ENCODE assay signal across 8 cellular contexts in the genomic region with DNA sequence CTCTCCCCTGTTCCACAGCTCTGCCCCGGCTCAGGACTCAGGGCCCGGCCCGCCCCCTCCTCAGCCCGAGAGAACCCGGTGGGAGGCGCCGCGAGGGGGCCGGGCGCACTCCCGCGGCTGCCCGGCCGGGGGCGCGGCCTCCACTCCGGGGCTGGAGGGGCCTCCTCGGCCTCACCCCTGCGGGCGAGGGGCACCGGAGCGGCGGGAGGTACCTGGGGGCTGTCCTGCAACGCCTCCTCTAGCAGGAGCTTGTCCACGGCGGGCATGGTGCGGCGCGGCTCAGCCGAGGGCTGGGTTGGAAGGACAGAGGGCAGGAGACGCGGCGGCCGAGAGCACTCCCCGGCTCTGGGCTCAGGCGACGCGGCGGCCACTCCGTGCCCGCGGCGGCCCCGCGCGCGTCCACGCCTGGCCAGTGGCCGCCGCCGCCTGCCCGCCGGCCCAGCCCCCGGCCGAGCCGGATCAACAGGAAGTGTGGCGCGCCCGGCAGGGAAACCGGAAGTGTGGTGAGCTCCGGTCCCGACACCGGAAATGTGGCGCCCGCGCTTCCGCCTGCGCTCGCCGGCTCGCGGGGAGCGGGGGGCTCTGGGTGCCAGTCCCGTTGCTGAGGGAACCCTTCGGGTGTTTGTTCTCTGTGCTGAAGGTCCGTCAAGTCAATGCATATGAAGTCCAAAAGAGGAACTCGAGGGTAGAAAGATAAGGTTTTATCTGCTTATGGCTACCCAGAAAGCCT. TPM values are rescaled to one million over a fixed set of nuclear protein-coding genes. Genes with fewer than 3 reads are reported as not detected.
DNase-seq lines count a peak whose midpoint lies in the region; ATAC-seq, FAIRE-seq and TF ChIP-seq lines count a peak whose summit lies in the region.

A gene with protein sequence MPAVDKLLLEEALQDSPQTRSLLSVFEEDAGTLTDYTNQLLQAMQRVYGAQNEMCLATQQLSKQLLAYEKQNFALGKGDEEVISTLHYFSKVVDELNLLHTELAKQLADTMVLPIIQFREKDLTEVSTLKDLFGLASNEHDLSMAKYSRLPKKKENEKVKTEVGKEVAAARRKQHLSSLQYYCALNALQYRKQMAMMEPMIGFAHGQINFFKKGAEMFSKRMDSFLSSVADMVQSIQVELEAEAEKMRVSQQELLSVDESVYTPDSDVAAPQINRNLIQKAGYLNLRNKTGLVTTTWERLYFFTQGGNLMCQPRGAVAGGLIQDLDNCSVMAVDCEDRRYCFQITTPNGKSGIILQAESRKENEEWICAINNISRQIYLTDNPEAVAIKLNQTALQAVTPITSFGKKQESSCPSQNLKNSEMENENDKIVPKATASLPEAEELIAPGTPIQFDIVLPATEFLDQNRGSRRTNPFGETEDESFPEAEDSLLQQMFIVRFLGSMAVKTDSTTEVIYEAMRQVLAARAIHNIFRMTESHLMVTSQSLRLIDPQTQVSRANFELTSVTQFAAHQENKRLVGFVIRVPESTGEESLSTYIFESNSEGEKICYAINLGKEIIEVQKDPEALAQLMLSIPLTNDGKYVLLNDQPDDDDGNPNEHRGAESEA (minus strand): TSS at position 428 of the 730 bp plus-strand sequence. CDS start 162 bp downstream, at position 266.

- H3K27ac ChIP-seq in angular gyrus (ENCODE audit: low read depth, low read length) (peak within 1 kb of the TSS; percentile 92), psoas muscle (peak within 1 kb of the TSS; percentile 99), urinary bladder (ENCODE audit: low read depth) (peak within 1 kb of the TSS; percentile 97)

- TF ChIP-seq CTCF in psoas muscle (IDR thresholded peaks at IDR 0.05), result peak; percentile 40

- no peaks in the 10 kb centered on the region for H3K27me3 ChIP-seq in psoas muscle (ENCODE audit: insufficient read depth in 3 of 3, low read length in 2 of 3)

- WGBS in psoas muscle, 3 donors, result 0 to 1% (median 0%) methylated on average over 41 to 77 of the region's 77 CpGs
- under 1% methylated on average over 77 of the region's 77 CpGs for WGBS in urinary bladder

- H3K4me3 ChIP-seq in psoas muscle, result peak within 1 kb of the TSS; percentile 97
- H3K4me3 ChIP-seq in urinary bladder (ENCODE audit: low read depth, low read length), result peak within 1 kb of the TSS; percentile 97

- H3K36me3 ChIP-seq in psoas muscle (ENCODE audit: insufficient read depth in 1 of 2, low read depth in 1 of 2) (peaks cover 0 to 17% of the 10 kb centered on the region in 2 donors), urinary bladder (ENCODE audit: insufficient read depth) (no peaks in the 10 kb centered on the region)

- ATAC-seq in HG02870 (IDR thresholded peaks at IDR 0.05; ENCODE audit: unreplicated experiment) (peak; percentile 76), left ventricle myocardium superior (peak; percentile 94), psoas muscle (peak; percentile 96)

- intact Hi-C loops in left ventricle myocardium superior (cut with micrococcal nuclease) (no loop called here), psoas muscle (cut with DNase I) (loop anchor here in 1 of 2 donors (5.0 kb wide), 1 partner anchor 146 kb away; no protein-coding TSS in a partner anchor)

- H3K4me1 ChIP-seq in psoas muscle (peaks cover 45% of the 10 kb centered on the region), urinary bladder (ENCODE audit: insufficient read depth) (peaks cover 2% of the 10 kb centered on the region)

- H3K9me3 ChIP-seq in psoas muscle, result no peaks in the 10 kb centered on the region

- FAIRE-seq in GM12892 (lab: Jason Lieb, UNC), result peak; percentile 90

- DNase-seq in GM12892 (ENCODE audit: insufficient read length) (peak; percentile 92), NCI-H1694 treated with DMSO at 0.1 percent for 48 hours (lab: John Stamatoyannopoulos, UW) (peak; percentile 26), T-helper 2 cell (peak; percentile 49 to 91 (median 67)), left ventricle myocardium superior (peak; percentile 95), psoas muscle (peak; percentile 94 to 97)

- TF ChIP-seq POLR2A in GM12892 (IDR thresholded peaks at IDR 0.05; ENCODE audit: low read depth, low read length), result peak; percentile 75

RNA-seq across cellular contexts. Expression of the gene that starts here (rescaled TPM):
- 6.7 TPM for polyA plus RNA-seq in GM12892 (2012; ENCODE audit: missing spikeins)
- total RNA-seq in left ventricle myocardium superior, result 16.2 TPM
- 10 to 100 TPM in 3 of 4 donors, 1 to 10 TPM in 1; 9.7 to 14.8 (median 11.6) TPM for total RNA-seq in psoas muscle
- polyA plus RNA-seq in psoas muscle, result 10 to 100 TPM in 1 of 3 donors, 1 to 10 TPM in 2; 7.3 to 14.2 (median 9.0) TPM
- 51.0 TPM for total RNA-seq in urinary bladder
- polyA plus RNA-seq in urinary bladder, result 14.6 TPM

Comparison
In these comparisons a context has a peak if more than half of its experiments do, and no peak if none do; other contexts are left out.
1. Peak in every context shown above with its lines: DNase-seq, ATAC-seq, H3K4me3 ChIP-seq and H3K27ac ChIP-seq.
2. DNase-seq: peak in every context shown above with its lines; median percentile 96 in psoas muscle; 95 in left ventricle myocardium superior; 92 in GM12892; 67 in T-helper 2 cell; 26 in NCI-H1694 treated with DMSO at 0.1 percent for 48 hours.